8 cellular contexts compared by ENCODE assay signal in genomic region chr17:35969558-35970442, GRCh38. TPM values are rescaled to one million over a fixed set of nuclear protein-coding genes. Genes with fewer than 3 reads are reported as not detected.
DNase-seq lines count a peak whose midpoint lies in the region; ATAC-seq and TF ChIP-seq lines count a peak whose summit lies in the region.

No MANE protein-coding gene starts in this region.

- H3K4me1 Mint-ChIP-seq in activated naive CD4-positive, alpha-beta T cell treated with anti-CD3 and anti-CD28 coated beads for 36 hours (ENCODE audit: low read depth), result no peaks in the 10 kb centered on the region

- no peak overlapping the region for H3K4me3 Mint-ChIP-seq in activated naive CD4-positive, alpha-beta T cell treated with anti-CD3 and anti-CD28 coated beads for 36 hours

- H3K27me3 ChIP-seq in Loucy (ENCODE audit: insufficient read depth, low read length, poor library complexity, severe bottlenecking), result no peaks in the 10 kb centered on the region
- H3K27me3 ChIP-seq in SJSA1 (replicated peaks), result no peaks in the 10 kb centered on the region
- H3K27me3 ChIP-seq in parathyroid adenoma (ENCODE audit: control insufficient read depth, insufficient read depth, low read length), result no peaks in the 10 kb centered on the region
- H3K27me3 ChIP-seq in upper lobe of right lung, result no peaks in the 10 kb centered on the region

- H3K9me3 ChIP-seq in Loucy (ENCODE audit: insufficient read depth, low read depth, low read length), result no peaks in the 10 kb centered on the region
- no peaks in the 10 kb centered on the region for H3K9me3 ChIP-seq in SJSA1 (replicated peaks)
- no peaks in the 10 kb centered on the region for H3K9me3 ChIP-seq in parathyroid adenoma (ENCODE audit: control insufficient read depth, low read length)
- H3K9me3 ChIP-seq in upper lobe of right lung, result no peaks in the 10 kb centered on the region

- intact Hi-C loops in activated naive CD4-positive, alpha-beta T cell treated with anti-CD3 and anti-CD28 coated beads for 36 hours (cut with micrococcal nuclease), result loop anchor here (1.0 to 2.0 kb wide), 3 partner anchors 103 to 514 kb away; no protein-coding TSS in a partner anchor
- intact Hi-C loops in upper lobe of right lung (cut with DNase I), result loop anchor here (10.0 kb wide), 1 partner anchor 175 kb away; no protein-coding TSS in a partner anchor

- H3K9me3 Mint-ChIP-seq in activated naive CD4-positive, alpha-beta T cell treated with anti-CD3 and anti-CD28 coated beads for 36 hours, result no peaks in the 10 kb centered on the region

- H3K9me2 ChIP-seq in Loucy (replicated peaks; ENCODE audit: low read depth, low read length), result no peaks in the 10 kb centered on the region

- no peaks in the 10 kb centered on the region for H3F3A ChIP-seq in Loucy (ENCODE audit: low read depth)

- CTCF ChIA-PET in activated naive CD4-positive, alpha-beta T cell treated with anti-CD3 and anti-CD28 coated beads for 36 hours (lab: Charles Lee), result interaction anchor here (0.6 to 13.9 kb wide), 26 partner anchors 8 to 513 kb away, joined by 3 to 285 read pairs (median 4); partner anchors contain the start of genes CCL16 and RDM1

- no peak overlapping the region for H2AFZ ChIP-seq in Loucy (ENCODE audit: low read length)
- H2AFZ ChIP-seq in parathyroid adenoma, result no peak overlapping the region

- H3K36me3 ChIP-seq in Loucy (ENCODE audit: insufficient read depth, low read length) (no peaks in the 10 kb centered on the region), SJSA1 (no peaks in the 10 kb centered on the region), parathyroid adenoma (ENCODE audit: control insufficient read depth, insufficient read depth, low read length) (no peaks in the 10 kb centered on the region), upper lobe of right lung (no peaks in the 10 kb centered on the region)

- H3K27me3 Mint-ChIP-seq in activated naive CD4-positive, alpha-beta T cell treated with anti-CD3 and anti-CD28 coated beads for 36 hours (ENCODE audit: low read depth), result peaks cover 2% of the 10 kb centered on the region

- no peaks in the 10 kb centered on the region for H4K20me1 ChIP-seq in Loucy (ENCODE audit: insufficient read depth, low read length, poor library complexity, severe bottlenecking)

- TF ChIP-seq CTCF in Loucy (conservative IDR thresholded peaks at IDR 0.05; ENCODE audit: low read length) (peak; percentile 79), parathyroid adenoma (IDR thresholded peaks at IDR 0.05) (peak; percentile 78), upper lobe of right lung (IDR thresholded peaks at IDR 0.05) (peak; percentile 88)

- peak; percentile 81 for DNase-seq in DMS53 (lab: John Stamatoyannopoulos, UW)
- peak; percentile 28 to 68 for DNase-seq in SJSA1 (ENCODE audit: low read depth in 1 of 2, low spot score in 2 of 2)
- peak; percentile 90 for DNase-seq in activated naive CD4-positive, alpha-beta T cell treated with anti-CD3 and anti-CD28 coated beads for 36 hours
- peak; percentile 80 for DNase-seq in glomerular visceral epithelial cell (ENCODE audit: extremely low spot score)
- no peak for DNase-seq in upper lobe of right lung

- H3K4me1 ChIP-seq in Loucy (ENCODE audit: insufficient read depth, low read length, poor library complexity, severe bottlenecking) (no peaks in the 10 kb centered on the region), SJSA1 (replicated peaks) (no peaks in the 10 kb centered on the region), parathyroid adenoma (no peaks in the 10 kb centered on the region), upper lobe of right lung (peaks cover 5% of the 10 kb centered on the region)

- no peak overlapping the region for H3K4me3 ChIP-seq in Loucy (ENCODE audit: low read length, poor library complexity, severe bottlenecking)
- no peak overlapping the region for H3K4me3 ChIP-seq in SJSA1
- H3K4me3 ChIP-seq in parathyroid adenoma (ENCODE audit: low read depth, low read length), result no peak overlapping the region
- H3K4me3 ChIP-seq in upper lobe of right lung, result no peak overlapping the region

- no peaks in the 10 kb centered on the region for H3K36me3 Mint-ChIP-seq in activated naive CD4-positive, alpha-beta T cell treated with anti-CD3 and anti-CD28 coated beads for 36 hours (ENCODE audit: low read depth)

- H3K79me2 ChIP-seq in Loucy (ENCODE audit: insufficient read depth, low read length) (no peaks in the 10 kb centered on the region), parathyroid adenoma (no peaks in the 10 kb centered on the region)

- peak; percentile 89 for ATAC-seq in upper lobe of right lung
- ATAC-seq in HG03159 (IDR thresholded peaks at IDR 0.05; ENCODE audit: unreplicated experiment), result no peak

- no peak overlapping the region for H3K27ac ChIP-seq in SJSA1
- no peak overlapping the region for H3K27ac ChIP-seq in parathyroid adenoma
- no peak overlapping the region for H3K27ac ChIP-seq in upper lobe of right lung

- H3K9ac ChIP-seq in Loucy (ENCODE audit: low read depth, low read length, poor library complexity, severe bottlenecking), result no peak overlapping the region
- H3K9ac ChIP-seq in parathyroid adenoma, result no peak overlapping the region

- H3K4me2 ChIP-seq in Loucy (ENCODE audit: low read depth, low read length, poor library complexity, severe bottlenecking), result no peak overlapping the region
- no peak overlapping the region for H3K4me2 ChIP-seq in parathyroid adenoma (ENCODE audit: low read length)

- no peak overlapping the region for H3K27ac Mint-ChIP-seq in activated naive CD4-positive, alpha-beta T cell treated with anti-CD3 and anti-CD28 coated beads for 36 hours

RNA-seq across cellular contexts. Expression of gene CCL16, which starts 11.5 kb away (rescaled TPM):
- not detected in 2 replicates for total RNA-seq in SJSA1 (2014; rRNA removed; shearing (Covaris generic))
- not detected for total RNA-seq in activated naive CD4-positive, alpha-beta T cell treated with anti-CD3 and anti-CD28 coated beads for 36 hours
- total RNA-seq in upper lobe of right lung, result 0.58 TPM

RNA-seq across cellular contexts. Expression of gene CCL14, which starts 16.7 kb away (rescaled TPM):
- not detected in 2 replicates for total RNA-seq in SJSA1 (2014; rRNA removed; shearing (Covaris generic))
- not detected for total RNA-seq in activated naive CD4-positive, alpha-beta T cell treated with anti-CD3 and anti-CD28 coated beads for 36 hours
- total RNA-seq in upper lobe of right lung, result 110 TPM

RNA-seq across cellular contexts. Expression of gene LYZL6, which starts 26.3 kb away (rescaled TPM):
- total RNA-seq in SJSA1 (2014; rRNA removed; shearing (Covaris generic)), result not detected in 2 replicates
- not detected for total RNA-seq in activated naive CD4-positive, alpha-beta T cell treated with anti-CD3 and anti-CD28 coated beads for 36 hours
- not detected for total RNA-seq in upper lobe of right lung

RNA-seq across cellular contexts. Expression of gene CCL15, which starts 31.6 kb away (rescaled TPM):
- not detected in 2 replicates for total RNA-seq in SJSA1 (2014; rRNA removed; shearing (Covaris generic))
- total RNA-seq in activated naive CD4-positive, alpha-beta T cell treated with anti-CD3 and anti-CD28 coated beads for 36 hours, result not detected
- 1.3 TPM for total RNA-seq in upper lobe of right lung

RNA-seq across cellular contexts. Expression of gene RDM1, which starts 39.2 kb away (rescaled TPM):
- total RNA-seq in SJSA1 (2014; rRNA removed; shearing (Covaris generic)), result 0.11 and 0.50 TPM in 2 replicates
- total RNA-seq in activated naive CD4-positive, alpha-beta T cell treated with anti-CD3 and anti-CD28 coated beads for 36 hours, result 10 to 100 TPM; 18.6 to 21.6 TPM
- total RNA-seq in upper lobe of right lung, result not detected

Comparison
In these comparisons a context has a peak if more than half of its experiments do, and no peak if none do; other contexts are left out.
1. RNA of gene CCL14, which starts 16.7 kb away (total RNA-seq): 110 TPM in upper lobe of right lung (single experiment); not detected in SJSA1 and not detected in activated naive CD4-positive, alpha-beta T cell treated with anti-CD3 and anti-CD28 coated beads for 36 hours; every median in the first group is over 100 times any median in the second.
2. Peak in every context shown above with its lines, with median percentiles within 50 percentile points of each other: CTCF ChIP-seq.